In genomic region chr1:216464489-216464888, GRCh38 we compare ENCODE assay signal across 15 cellular contexts. TPM values are rescaled to one million over a fixed set of nuclear protein-coding genes. Genes with fewer than 3 reads are reported as not detected.
DNase-seq lines count a peak whose midpoint lies in the region; ATAC-seq and TF ChIP-seq lines count a peak whose summit lies in the region.
"Had no signal": no experiment of that assay in that cellular context is flagged by ENCODE, and none has a peak within 500 bp of the region (broad histone marks: within the 10 kb centered on the region; RNA-seq: fewer than 3 reads in every experiment).

No MANE protein-coding gene starts in this region.

- CTCF ChIA-PET in MCF 10A (lab: Yijun Ruan, JAX) (interaction anchor here (0.5 kb wide), 1 partner anchor 24 kb away, joined by 4 read pairs; no protein-coding TSS in a partner anchor), T-cell (lab: Charles Lee) (no interaction called here)
- CTCF ChIA-PET in activated CD8-positive, alpha-beta T cell treated with anti-CD3 and anti-CD28 coated beads for 36 hours (lab: Charles Lee), result no interaction called here

- H3K27ac Mint-ChIP-seq in MCF 10A (ENCODE audit: low read depth, unreplicated experiment) (no peak overlapping the region), T-cell (no peak overlapping the region)
- no peak overlapping the region for H3K27ac Mint-ChIP-seq in activated CD8-positive, alpha-beta T cell treated with anti-CD3 and anti-CD28 coated beads for 36 hours

- H3K27me3 ChIP-seq in breast epithelium (no peaks in the 10 kb centered on the region), esophagus muscularis mucosa (no peaks in the 10 kb centered on the region)
- H3K27me3 ChIP-seq: ascending aorta, tibial artery had no signal

- no peaks in the 10 kb centered on the region for H3K9me3 Mint-ChIP-seq in MCF 10A (ENCODE audit: unreplicated experiment)
- H3K9me3 Mint-ChIP-seq in activated CD8-positive, alpha-beta T cell treated with anti-CD3 and anti-CD28 coated beads for 36 hours, result no peaks in the 10 kb centered on the region
- peaks cover 15 to 24% (median 24%) of the 10 kb centered on the region in 3 donors for H3K9me3 Mint-ChIP-seq in T-cell

- TF ChIP-seq CTCF in MCF 10A (IDR thresholded peaks at IDR 0.05; ENCODE audit: unreplicated experiment) (no peak), breast epithelium (IDR thresholded peaks at IDR 0.05) (no peak), esophagus muscularis mucosa (IDR thresholded peaks at IDR 0.05) (no peak)
- TF ChIP-seq CTCF in activated CD8-positive, alpha-beta T cell treated with anti-CD3 and anti-CD28 coated beads for 36 hours (IDR thresholded peaks at IDR 0.05), result no peak

- DNase-seq in MCF 10A (ENCODE audit: unreplicated experiment) (peak; percentile 84), breast epithelium (ENCODE audit: low spot score in 2 of 2) (no peak), fibroblast of the conjunctiva (ENCODE audit: low read depth) (peak; percentile 76), esophagus muscularis mucosa (ENCODE audit: extremely low spot score) (no peak), T-cell (no peak), NCI-H1417 treated with DMSO at 0.1 percent for 48 hours (lab: John Stamatoyannopoulos, UW) (no peak)
- no peak for DNase-seq in activated CD8-positive, alpha-beta T cell treated with anti-CD3 and anti-CD28 coated beads for 36 hours
- DNase-seq: activated CD4-positive, CD25-positive, alpha-beta regulatory T cell; NCI-H146; NCI-H774; nucleus accumbens; tibial artery had no signal

- no peaks in the 10 kb centered on the region for H3K4me1 ChIP-seq in breast epithelium
- peaks cover 0 to 16% (median 7%) of the 10 kb centered on the region in 4 donors for H3K4me1 ChIP-seq in esophagus muscularis mucosa
- H3K4me1 ChIP-seq: A549, ascending aorta, tibial artery had no signal

- H3K27ac ChIP-seq in breast epithelium (no peak overlapping the region), esophagus muscularis mucosa (replicated peaks in 1 of 4) (no peak overlapping the region)
- H3K27ac ChIP-seq: A549, ascending aorta, tibial artery had no signal

- H3K4me3 Mint-ChIP-seq in MCF 10A (ENCODE audit: unreplicated experiment), result no peak overlapping the region
- no peak overlapping the region for H3K4me3 Mint-ChIP-seq in activated CD8-positive, alpha-beta T cell treated with anti-CD3 and anti-CD28 coated beads for 36 hours
- no peak overlapping the region for H3K4me3 Mint-ChIP-seq in T-cell

- H3K4me1 Mint-ChIP-seq in MCF 10A (ENCODE audit: insufficient read depth, unreplicated experiment) (peaks cover 13% of the 10 kb centered on the region), T-cell (no peaks in the 10 kb centered on the region)
- no peaks in the 10 kb centered on the region for H3K4me1 Mint-ChIP-seq in activated CD8-positive, alpha-beta T cell treated with anti-CD3 and anti-CD28 coated beads for 36 hours (ENCODE audit: low read depth)

- H3K36me3 Mint-ChIP-seq in MCF 10A (ENCODE audit: insufficient read depth, unreplicated experiment), result no peaks in the 10 kb centered on the region
- H3K36me3 Mint-ChIP-seq in activated CD8-positive, alpha-beta T cell treated with anti-CD3 and anti-CD28 coated beads for 36 hours (ENCODE audit: low read depth), result no peaks in the 10 kb centered on the region
- no peaks in the 10 kb centered on the region for H3K36me3 Mint-ChIP-seq in T-cell

- H3K27me3 Mint-ChIP-seq in MCF 10A (ENCODE audit: insufficient read depth, unreplicated experiment) (peaks cover 39% of the 10 kb centered on the region), T-cell (no peaks in the 10 kb centered on the region)
- H3K27me3 Mint-ChIP-seq in activated CD8-positive, alpha-beta T cell treated with anti-CD3 and anti-CD28 coated beads for 36 hours, result no peaks in the 10 kb centered on the region

- TF ChIP-seq EP300 in esophagus muscularis mucosa (IDR thresholded peaks at IDR 0.05), result no peak

- H3K9me3 ChIP-seq in breast epithelium (no peaks in the 10 kb centered on the region), esophagus muscularis mucosa (no peaks in the 10 kb centered on the region)
- H3K9me3 ChIP-seq: A549, ascending aorta, tibial artery had no signal

- intact Hi-C loops in MCF 10A (cut with micrococcal nuclease), result no loop called here
- intact Hi-C loops in breast epithelium (cut with DNase I; ENCODE audit: low total_unique reads), result no loop called here
- intact Hi-C loops in activated CD8-positive, alpha-beta T cell treated with anti-CD3 and anti-CD28 coated beads for 36 hours (cut with micrococcal nuclease), result no loop called here
- intact Hi-C loops in esophagus muscularis mucosa (cut with DNase I), result no loop called here

- POLR2A ChIA-PET in MCF 10A (lab: Yijun Ruan, JAX) (interaction anchor here (1.1 kb wide), 1 partner anchor 9 kb away, joined by 3 read pairs; no protein-coding TSS in a partner anchor), T-cell (lab: Charles Lee) (no interaction called here)
- POLR2A ChIA-PET in activated CD8-positive, alpha-beta T cell treated with anti-CD3 and anti-CD28 coated beads for 36 hours (lab: Charles Lee), result interaction anchor here (0.6 kb wide), 1 partner anchor 347 kb away, joined by 3 read pairs; no protein-coding TSS in a partner anchor

- ATAC-seq in SK-N-SH treated with all-trans-retinoic acid at 6 μM for 48 hours, result peak; percentile 89
- ATAC-seq in activated CD8-positive, alpha-beta T cell treated with anti-CD3 and anti-CD28 coated beads for 36 hours, result no peak
- ATAC-seq in T-cell (replicated peaks in 1 of 4), result no peak

- WGBS in esophagus muscularis mucosa, result 30% methylated on average over 1 of the region's 1 CpG

- TF ChIP-seq POLR2A in breast epithelium (IDR thresholded peaks at IDR 0.05) (no peak), esophagus muscularis mucosa (IDR thresholded peaks at IDR 0.05; ENCODE audit: low read depth) (no peak)

- H3K4me3 ChIP-seq in breast epithelium, result no peak overlapping the region
- no peak overlapping the region for H3K4me3 ChIP-seq in esophagus muscularis mucosa
- H3K4me3 ChIP-seq: A549, ascending aorta, tibial artery had no signal

- no peaks in the 10 kb centered on the region for H3K36me3 ChIP-seq in breast epithelium
- no peaks in the 10 kb centered on the region for H3K36me3 ChIP-seq in esophagus muscularis mucosa
- H3K36me3 ChIP-seq: ascending aorta, tibial artery had no signal

- BruUV-seq in MCF 10A (replicated peaks; lab: Mats Ljungman, UMichigan), result no TSS peak

TF ChIP-seq in SK-N-SH treated with all-trans-retinoic acid at 6 μM for 48 hours, 23 proteins besides CTCF, POLR2A, EP300 and RAD21:
- peak; percentile 61; the same call in 1 of the 2 replicates for TF ChIP-seq TOX (CRISPR knock-in tag; IDR thresholded peaks at IDR 0.05; ENCODE audit: borderline replicate concordance)
- TF ChIP-seq, protein P1, sequence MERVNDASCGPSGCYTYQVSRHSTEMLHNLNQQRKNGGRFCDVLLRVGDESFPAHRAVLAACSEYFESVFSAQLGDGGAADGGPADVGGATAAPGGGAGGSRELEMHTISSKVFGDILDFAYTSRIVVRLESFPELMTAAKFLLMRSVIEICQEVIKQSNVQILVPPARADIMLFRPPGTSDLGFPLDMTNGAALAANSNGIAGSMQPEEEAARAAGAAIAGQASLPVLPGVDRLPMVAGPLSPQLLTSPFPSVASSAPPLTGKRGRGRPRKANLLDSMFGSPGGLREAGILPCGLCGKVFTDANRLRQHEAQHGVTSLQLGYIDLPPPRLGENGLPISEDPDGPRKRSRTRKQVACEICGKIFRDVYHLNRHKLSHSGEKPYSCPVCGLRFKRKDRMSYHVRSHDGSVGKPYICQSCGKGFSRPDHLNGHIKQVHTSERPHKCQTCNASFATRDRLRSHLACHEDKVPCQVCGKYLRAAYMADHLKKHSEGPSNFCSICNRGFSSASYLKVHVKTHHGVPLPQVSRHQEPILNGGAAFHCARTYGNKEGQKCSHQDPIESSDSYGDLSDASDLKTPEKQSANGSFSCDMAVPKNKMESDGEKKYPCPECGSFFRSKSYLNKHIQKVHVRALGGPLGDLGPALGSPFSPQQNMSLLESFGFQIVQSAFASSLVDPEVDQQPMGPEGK (CRISPR knock-in tag; IDR thresholded peaks at IDR 0.05; ENCODE audit: borderline replicate concordance), result no peak
- TF ChIP-seq POU6F1 (CRISPR knock-in tag; IDR thresholded peaks at IDR 0.05; ENCODE audit: borderline replicate concordance, low read depth), result peak; percentile 97; the same call in 1 of the 2 replicates
- TF ChIP-seq, protein P2, sequence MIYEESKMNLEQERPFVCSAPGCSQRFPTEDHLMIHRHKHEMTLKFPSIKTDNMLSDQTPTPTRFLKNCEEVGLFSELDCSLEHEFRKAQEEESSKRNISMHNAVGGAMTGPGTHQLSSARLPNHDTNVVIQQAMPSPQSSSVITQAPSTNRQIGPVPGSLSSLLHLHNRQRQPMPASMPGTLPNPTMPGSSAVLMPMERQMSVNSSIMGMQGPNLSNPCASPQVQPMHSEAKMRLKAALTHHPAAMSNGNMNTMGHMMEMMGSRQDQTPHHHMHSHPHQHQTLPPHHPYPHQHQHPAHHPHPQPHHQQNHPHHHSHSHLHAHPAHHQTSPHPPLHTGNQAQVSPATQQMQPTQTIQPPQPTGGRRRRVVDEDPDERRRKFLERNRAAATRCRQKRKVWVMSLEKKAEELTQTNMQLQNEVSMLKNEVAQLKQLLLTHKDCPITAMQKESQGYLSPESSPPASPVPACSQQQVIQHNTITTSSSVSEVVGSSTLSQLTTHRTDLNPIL (CRISPR knock-in tag; IDR thresholded peaks at IDR 0.05; ENCODE audit: low read depth), result no peak
- peak; percentile 84; the same call in 1 of the 2 replicates for TF ChIP-seq OSR1 (CRISPR knock-in tag; IDR thresholded peaks at IDR 0.05)
- peak; percentile 78 for TF ChIP-seq ISL1 (CRISPR knock-in tag; IDR thresholded peaks at IDR 0.05)

RNA-seq across cellular contexts. Expression of gene USH2A, which starts 41.2 kb away (rescaled TPM):
- total RNA-seq in MCF 10A (2022) (not detected in 2 replicates), breast epithelium (not detected), esophagus muscularis mucosa (1 to 10 TPM in 1 of 4 donors, under 1 TPM in 3; under 0.01 to 1.9 (median under 0.01) TPM), T-cell (not detected)
- not detected for total RNA-seq in activated CD8-positive, alpha-beta T cell treated with anti-CD3 and anti-CD28 coated beads for 36 hours
- total RNA-seq: ascending aorta had no signal

Comparison
In these comparisons a context has a peak if more than half of its experiments do, and no peak if none do; other contexts are left out.
1. DNase-seq: peak in MCF 10A (single experiment) and fibroblast of the conjunctiva (single experiment); none in breast epithelium (0 of 2), activated CD8-positive, alpha-beta T cell treated with anti-CD3 and anti-CD28 coated beads for 36 hours (single experiment), esophagus muscularis mucosa (single experiment), T-cell (0 of 34) and NCI-H1417 treated with DMSO at 0.1 percent for 48 hours (single experiment).
2. POLR2A ChIA-PET loops: an anchor here in MCF 10A (1.1 kb wide) and activated CD8-positive, alpha-beta T cell treated with anti-CD3 and anti-CD28 coated beads for 36 hours (0.6 kb wide); none called in T-cell.